Comparison of ENCODE assay signal across 8 cellular contexts in genomic region chr1:202159534-202160371, GRCh38. TPM values are rescaled to one million over a fixed set of nuclear protein-coding genes. Genes with fewer than 3 reads are reported as not detected.
A peak's percentile ranks its signal among the peaks of the same experiment; 100 is the strongest.
DNase-seq lines count a peak whose midpoint lies in the region; ATAC-seq, FAIRE-seq and TF ChIP-seq lines count a peak whose summit lies in the region.

No MANE protein-coding gene starts in this region.

- no peak for TF ChIP-seq POLR2A in lower leg skin (IDR thresholded peaks at IDR 0.05)

- no peak overlapping the region for H3K4me3 ChIP-seq in lower leg skin (ENCODE audit: low read depth, poor library complexity, severe bottlenecking)

- FAIRE-seq in HTR-8/SVneo (lab: Jason Lieb, UNC): no peak

- TF ChIP-seq CTCF in lower leg skin (IDR thresholded peaks at IDR 0.05): no peak

- intact Hi-C loops in lower leg skin (cut with DNase I; ENCODE audit: low total_unique reads): no loop called here

- 77 to 93% methylated on average over 16 of the region's 16 CpGs for WGBS in lower leg skin, 2 donors

- DNase-seq in T-helper 2 cell: peak in 4 of 5 experiments; percentile 34 to 80 (median 48)
- peak; percentile 44 for DNase-seq in dermis blood vessel endothelial cell
- peak; percentile 87 for DNase-seq in stimulated activated CD8-positive, alpha-beta memory T cell treated with anti-CD3 and anti-CD28 coated beads, Interleukin-4, amount 100 ng/mL, for 48 hours
- no peak for DNase-seq in 8988T
- no peak for DNase-seq in HTR-8/SVneo (ENCODE audit: insufficient read length, low spot score)
- DNase-seq in lower leg skin (ENCODE audit: low spot score in 2 of 2): no peak

- ATAC-seq in GM21447 (IDR thresholded peaks at IDR 0.05; ENCODE audit: unreplicated experiment) (peak; percentile 37), HG03039 (IDR thresholded peaks at IDR 0.05; ENCODE audit: unreplicated experiment) (no peak)

RNA-seq across cellular contexts. Expression of gene PTPN7, which starts 0.6 kb away (rescaled TPM):
- total RNA-seq in dermis blood vessel endothelial cell (0.09 and 0.68 TPM in 2 replicates), lower leg skin (1 to 10 TPM; 1.6 to 2.4 (median 2.2) TPM)

RNA-seq across cellular contexts. Expression of gene ARL8A, which starts 15.2 kb away (rescaled TPM):
- total RNA-seq in dermis blood vessel endothelial cell (32.7 and 40.5 TPM in 2 replicates), lower leg skin (10 to 100 TPM; 36.5 to 68.4 (median 41.3) TPM)

RNA-seq across cellular contexts. Expression of gene LGR6, which starts 33.8 kb away (rescaled TPM):
- not detected in 2 replicates for total RNA-seq in dermis blood vessel endothelial cell
- 1 to 10 TPM in 2 of 4 donors, under 1 TPM in 2; 0.39 to 4.4 (median 1.8) TPM for total RNA-seq in lower leg skin

RNA-seq across cellular contexts. Expression of gene GPR37L1, which starts 37.0 kb away (rescaled TPM):
- total RNA-seq in dermis blood vessel endothelial cell (under 0.01 TPM in 1 of 2 replicates, not detected in the other), lower leg skin (under 1 TPM in 2 of 4 donors, not detected in 2; 0.02 to 0.06 TPM)

Comparison
In these comparisons a context has a peak if more than half of its experiments do, and no peak if none do; other contexts are left out.
1. DNase-seq: peak in T-helper 2 cell (4 of 5), dermis blood vessel endothelial cell (single experiment) and stimulated activated CD8-positive, alpha-beta memory T cell treated with anti-CD3 and anti-CD28 coated beads, Interleukin-4, amount 100 ng/mL, for 48 hours (single experiment); none in 8988T (single experiment), HTR-8/SVneo (single experiment) and lower leg skin (0 of 2).